In genomic region chr1:155193275-155193990, GRCh38 we compare ENCODE assay signal across 8 cellular contexts. TPM values are rescaled to one million over a fixed set of nuclear protein-coding genes. Genes with fewer than 3 reads are reported as not detected.
DNase-seq lines count a peak whose midpoint lies in the region; ATAC-seq, FAIRE-seq and TF ChIP-seq lines count a peak whose summit lies in the region.

No MANE protein-coding gene starts in this region.

- no peaks in the 10 kb centered on the region for H3K27me3 ChIP-seq in CD4-positive, CD25-positive, alpha-beta regulatory T cell (ENCODE audit: control insufficient read depth, insufficient read depth, low read length)
- no peaks in the 10 kb centered on the region for H3K27me3 ChIP-seq in NT2/D1 (ENCODE audit: insufficient read depth, insufficient read length)

- H3K4me1 Mint-ChIP-seq in CD4-positive, CD25-positive, alpha-beta regulatory T cell = peaks cover 0 to 35% (median 21%) of the 10 kb centered on the region in 4 donors
- H3K4me1 Mint-ChIP-seq in endothelial cell (ENCODE audit: unreplicated experiment) = peaks cover 23% of the 10 kb centered on the region

- TF ChIP-seq CTCF in endothelial cell (IDR thresholded peaks at IDR 0.05; ENCODE audit: unreplicated experiment) = peak; percentile 89

- peak; percentile 16 for FAIRE-seq in HTR-8/SVneo (lab: Jason Lieb, UNC)

- H3K9ac ChIP-seq in NT2/D1 (ENCODE audit: insufficient read length, low read depth) = peak overlapping the region; percentile 98

- peak; percentile 59 to 83 (median 65) for DNase-seq in CD4-positive, CD25-positive, alpha-beta regulatory T cell
- peak; percentile 83 for DNase-seq in HTR-8/SVneo (ENCODE audit: insufficient read length, low spot score)
- no peak for DNase-seq in NT2/D1 (ENCODE audit: low read depth, low spot score)
- peak; percentile 92 for DNase-seq in activated CD8-positive, alpha-beta memory T cell treated with anti-CD3 and anti-CD28 coated beads, Interleukin-2, amount 50 U/mL, for 48 hours
- peak; percentile 99 for DNase-seq in endothelial cell (ENCODE audit: low spot score)
- peak; percentile 74 for DNase-seq in midbrain (lab: John Stamatoyannopoulos, UW)
- DNase-seq in stimulated activated CD8-positive, alpha-beta memory T cell treated with anti-CD3 and anti-CD28 coated beads, Interleukin-4, amount 100 ng/mL, for 48 hours = peak; percentile 89

- peak overlapping the region; percentile 62 for H3K4me3 ChIP-seq in CD4-positive, CD25-positive, alpha-beta regulatory T cell (ENCODE audit: low read depth, low read length)
- peak overlapping the region; percentile 91 for H3K4me3 ChIP-seq in NT2/D1 (ENCODE audit: insufficient read length, low read depth)

- peak overlapping the region; percentile 88 to 99 (median 92) for H3K4me3 Mint-ChIP-seq in CD4-positive, CD25-positive, alpha-beta regulatory T cell
- peak overlapping the region; percentile 91 for H3K4me3 Mint-ChIP-seq in endothelial cell (ENCODE audit: unreplicated experiment)

- H3K27ac ChIP-seq in CD4-positive, CD25-positive, alpha-beta regulatory T cell (ENCODE audit: insufficient read depth, low read length, poor library complexity, severe bottlenecking) = peak overlapping the region; percentile 80

- H3K27me3 Mint-ChIP-seq in CD4-positive, CD25-positive, alpha-beta regulatory T cell = no peaks in the 10 kb centered on the region
- peaks cover 32% of the 10 kb centered on the region for H3K27me3 Mint-ChIP-seq in endothelial cell (ENCODE audit: unreplicated experiment)

- H3K27ac Mint-ChIP-seq in CD4-positive, CD25-positive, alpha-beta regulatory T cell = peak overlapping the region; percentile 97 to 98 (median 98)
- peak overlapping the region; percentile 95 for H3K27ac Mint-ChIP-seq in endothelial cell (ENCODE audit: unreplicated experiment)

- peaks cover 33% of the 10 kb centered on the region for H3K4me1 ChIP-seq in CD4-positive, CD25-positive, alpha-beta regulatory T cell (ENCODE audit: control insufficient read depth, insufficient read depth, low read length, poor library complexity, severe bottlenecking)
- H3K4me1 ChIP-seq in NT2/D1 (ENCODE audit: insufficient read depth, insufficient read length) = peaks cover 26% of the 10 kb centered on the region

- no peaks in the 10 kb centered on the region for H3K36me3 Mint-ChIP-seq in CD4-positive, CD25-positive, alpha-beta regulatory T cell
- peaks cover 20% of the 10 kb centered on the region for H3K36me3 Mint-ChIP-seq in endothelial cell (ENCODE audit: low read depth, unreplicated experiment)

- no peaks in the 10 kb centered on the region for H3K36me3 ChIP-seq in CD4-positive, CD25-positive, alpha-beta regulatory T cell (ENCODE audit: control insufficient read depth, insufficient read depth, low read length)
- H3K36me3 ChIP-seq in NT2/D1 (ENCODE audit: insufficient read depth, insufficient read length, low read length) = peaks cover 32% of the 10 kb centered on the region

- peak; percentile 22 to 39 for ATAC-seq in CD4-positive, CD25-positive, alpha-beta regulatory T cell (ENCODE audit: low read depth in 2 of 2)
- peak; percentile 65 for ATAC-seq in GM19395 (IDR thresholded peaks at IDR 0.05; ENCODE audit: unreplicated experiment)

- H3K9me3 Mint-ChIP-seq in CD4-positive, CD25-positive, alpha-beta regulatory T cell = peaks cover 0 to 2% (median 0%) of the 10 kb centered on the region in 7 donors
- H3K9me3 Mint-ChIP-seq in endothelial cell (ENCODE audit: unreplicated experiment) = no peaks in the 10 kb centered on the region

- H3K9me3 ChIP-seq in CD4-positive, CD25-positive, alpha-beta regulatory T cell (ENCODE audit: control insufficient read depth in 2 of 2, low read length in 2 of 2) = no peaks in the 10 kb centered on the region
- no peaks in the 10 kb centered on the region for H3K9me3 ChIP-seq in NT2/D1 (ENCODE audit: insufficient read depth, low read length)

RNA-seq across cellular contexts. Expression of gene THBS3, which starts 14.3 kb away (rescaled TPM):
- 18.4 TPM for total RNA-seq in CD4-positive, CD25-positive, alpha-beta regulatory T cell
- 1 to 10 TPM; 2.7 to 4.1 (median 3.7) TPM for polyA plus RNA-seq in CD4-positive, CD25-positive, alpha-beta regulatory T cell
- 35.5 TPM for total RNA-seq in endothelial cell (ENCODE audit: unreplicated experiment)

RNA-seq across cellular contexts. Expression of gene MTX1, which starts 15.1 kb away (rescaled TPM):
- 18.4 TPM for total RNA-seq in CD4-positive, CD25-positive, alpha-beta regulatory T cell
- polyA plus RNA-seq in CD4-positive, CD25-positive, alpha-beta regulatory T cell = 10 to 100 TPM; 44.3 to 52.2 (median 49.0) TPM
- 38.8 TPM for total RNA-seq in endothelial cell (ENCODE audit: unreplicated experiment)

RNA-seq across cellular contexts. Expression of gene TRIM46, which starts 19.8 kb away (rescaled TPM):
- 6.1 TPM for total RNA-seq in CD4-positive, CD25-positive, alpha-beta regulatory T cell
- 1 to 10 TPM in 2 of 4 donors, under 1 TPM in 2; 0.44 to 1.6 (median 0.78) TPM for polyA plus RNA-seq in CD4-positive, CD25-positive, alpha-beta regulatory T cell
- 8.5 TPM for total RNA-seq in endothelial cell (ENCODE audit: unreplicated experiment)

RNA-seq across cellular contexts. Expression of gene KRTCAP2, which starts 20.3 kb away (rescaled TPM):
- total RNA-seq in CD4-positive, CD25-positive, alpha-beta regulatory T cell = 122 TPM
- polyA plus RNA-seq in CD4-positive, CD25-positive, alpha-beta regulatory T cell = 100 to 1,000 TPM; 468 to 537 (median 507) TPM
- total RNA-seq in endothelial cell (ENCODE audit: unreplicated experiment) = 173 TPM

RNA-seq across cellular contexts. Expression of gene DPM3, which starts 53.1 kb away (rescaled TPM):
- total RNA-seq in CD4-positive, CD25-positive, alpha-beta regulatory T cell = 28.1 TPM
- polyA plus RNA-seq in CD4-positive, CD25-positive, alpha-beta regulatory T cell = 100 to 1,000 TPM in 3 of 4 donors, 10 to 100 TPM in 1; 98.3 to 116 (median 101) TPM
- total RNA-seq in endothelial cell (ENCODE audit: unreplicated experiment) = 39.2 TPM
